1 cellular context compared by ENCODE assay signal in the genomic region with DNA sequence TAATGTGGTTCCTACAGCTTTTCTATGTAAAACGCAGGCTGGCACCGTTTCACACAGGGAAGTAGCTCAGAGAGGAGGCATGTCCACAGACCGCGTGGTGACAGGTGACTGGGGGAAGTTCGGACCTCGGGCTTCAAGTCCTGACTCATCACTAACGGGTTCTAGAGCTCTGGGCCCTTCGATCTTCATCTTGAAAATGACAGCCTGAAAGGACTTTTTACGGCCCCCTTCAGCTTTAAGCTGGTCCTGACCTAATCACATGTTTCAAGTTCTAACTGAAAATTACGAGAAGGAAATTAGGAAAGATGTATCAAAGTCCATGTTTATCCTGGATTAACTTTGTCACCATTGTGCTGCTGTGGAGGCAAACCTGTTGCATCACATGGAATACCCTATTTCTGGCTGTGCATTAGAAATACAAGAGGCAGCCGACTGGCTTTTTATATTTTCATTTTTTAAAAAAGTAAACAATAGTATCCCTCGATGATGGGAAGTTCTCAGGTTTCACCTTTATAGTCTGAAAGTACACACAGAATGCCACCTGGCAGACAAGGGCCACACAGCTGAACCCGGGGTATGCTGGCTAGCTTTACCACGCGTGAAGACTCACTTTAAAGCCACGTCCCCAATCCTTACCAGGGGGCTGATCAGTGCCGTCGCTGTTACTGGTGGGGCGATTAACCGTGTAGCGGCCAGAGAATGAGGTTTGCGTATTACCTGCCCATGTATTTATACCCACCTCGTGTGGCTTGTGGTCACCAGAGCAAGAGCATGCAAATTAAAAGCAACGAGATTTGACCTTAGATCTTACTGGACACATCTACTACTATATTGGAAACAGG.
A peak's percentile ranks its signal among the peaks of the same experiment; 100 is the strongest.
TF ChIP-seq lines count a peak whose summit lies in the region.

No MANE protein-coding gene starts in this region.

TF ChIP-seq in HepG2, 621 proteins besides CTCF, POLR2A, EP300 and RAD21 (continued from another document and continues in another):
- TF ChIP-seq ZNF891 (CRISPR knock-in tag; IDR thresholded peaks at IDR 0.05) (no peak), SOX6 (IDR thresholded peaks at IDR 0.05) (no peak), SOX6 (CRISPR knock-in tag; IDR thresholded peaks at IDR 0.05) (peak; percentile 95), NFKBIZ (CRISPR knock-in tag; IDR thresholded peaks at IDR 0.05) (peak; percentile 96), ZZZ3 (CRISPR knock-in tag; IDR thresholded peaks at IDR 0.05; ENCODE audit: borderline replicate concordance) (no peak), RFXAP (CRISPR knock-in tag; IDR thresholded peaks at IDR 0.05; ENCODE audit: borderline replicate concordance) (peak; percentile 46; the same call in 1 of the 2 replicates), ZNF224 (CRISPR knock-in tag; IDR thresholded peaks at IDR 0.05) (no peak), YEATS2 (CRISPR knock-in tag; IDR thresholded peaks at IDR 0.05; ENCODE audit: borderline replicate concordance) (peak; percentile 54; the same call in 1 of the 2 replicates), MIXL1 (CRISPR knock-in tag; IDR thresholded peaks at IDR 0.05) (peak; percentile 97), KDM4B (CRISPR knock-in tag; IDR thresholded peaks at IDR 0.05) (peak; percentile 88), RARA (CRISPR knock-in tag; IDR thresholded peaks at IDR 0.05) (peak; percentile 93), ZC3H4 (CRISPR knock-in tag; IDR thresholded peaks at IDR 0.05; ENCODE audit: borderline replicate concordance) (peak; percentile 91; the same call in 1 of the 2 replicates), GABPB1 (CRISPR knock-in tag; IDR thresholded peaks at IDR 0.05) (no peak), HOXD1 (CRISPR knock-in tag; IDR thresholded peaks at IDR 0.05) (peak; percentile 78; the same call in 1 of the 2 replicates), E2F5 (CRISPR knock-in tag; conservative IDR thresholded peaks at IDR 0.05) (no peak), ZSCAN21 (CRISPR knock-in tag; IDR thresholded peaks at IDR 0.05; ENCODE audit: borderline replicate concordance) (peak; percentile 41; the same call in 1 of the 2 replicates), ZNF678 (CRISPR knock-in tag; IDR thresholded peaks at IDR 0.05) (no peak), PHF5A (CRISPR knock-in tag; IDR thresholded peaks at IDR 0.05; ENCODE audit: low read depth, unreplicated experiment) (peak; percentile 31), ZNF570 (CRISPR knock-in tag; IDR thresholded peaks at IDR 0.05; ENCODE audit: borderline replicate concordance) (no peak), KLF11 (CRISPR knock-in tag; IDR thresholded peaks at IDR 0.05) (peak; percentile 67; the same call in 1 of the 2 replicates), ZBTB46 (CRISPR knock-in tag; IDR thresholded peaks at IDR 0.05; ENCODE audit: borderline replicate concordance) (no peak), ZNF484 (CRISPR knock-in tag; IDR thresholded peaks at IDR 0.05; ENCODE audit: borderline replicate concordance, low read depth) (no peak), ELF1 (CRISPR knock-in tag; IDR thresholded peaks at IDR 0.05) (no peak), ZMAT3 (CRISPR knock-in tag; conservative IDR thresholded peaks at IDR 0.05) (0 out of 2 replicates have a peak, but pooled peaks have one; percentile 62), ZNF121 (CRISPR knock-in tag; IDR thresholded peaks at IDR 0.05) (no peak; the same call in 1 of the 2 replicates), BRCA1 (CRISPR knock-in tag; IDR thresholded peaks at IDR 0.05) (no peak; the same call in 1 of the 2 replicates), UBTF (CRISPR knock-in tag; IDR thresholded peaks at IDR 0.05) (no peak; the same call in 1 of the 2 replicates), SSRP1 (CRISPR knock-in tag; IDR thresholded peaks at IDR 0.05) (0 out of 2 replicates have a peak, but pooled peaks have one; percentile 36), ZEB1 (IDR thresholded peaks at IDR 0.05; ENCODE audit: insufficient replicate concordance, low read depth) (peak; percentile 85), NFKB2 (CRISPR knock-in tag; IDR thresholded peaks at IDR 0.05; ENCODE audit: borderline replicate concordance) (no peak), HOXA9 (CRISPR knock-in tag; IDR thresholded peaks at IDR 0.05; ENCODE audit: borderline replicate concordance) (no peak), LRRFIP1 (CRISPR knock-in tag; conservative IDR thresholded peaks at IDR 0.05) (no peak), ATRX (CRISPR knock-in tag; IDR thresholded peaks at IDR 0.05; ENCODE audit: borderline replicate concordance) (no peak), ZNF672 (CRISPR knock-in tag; IDR thresholded peaks at IDR 0.05) (no peak)
- TF ChIP-seq, protein P1, sequence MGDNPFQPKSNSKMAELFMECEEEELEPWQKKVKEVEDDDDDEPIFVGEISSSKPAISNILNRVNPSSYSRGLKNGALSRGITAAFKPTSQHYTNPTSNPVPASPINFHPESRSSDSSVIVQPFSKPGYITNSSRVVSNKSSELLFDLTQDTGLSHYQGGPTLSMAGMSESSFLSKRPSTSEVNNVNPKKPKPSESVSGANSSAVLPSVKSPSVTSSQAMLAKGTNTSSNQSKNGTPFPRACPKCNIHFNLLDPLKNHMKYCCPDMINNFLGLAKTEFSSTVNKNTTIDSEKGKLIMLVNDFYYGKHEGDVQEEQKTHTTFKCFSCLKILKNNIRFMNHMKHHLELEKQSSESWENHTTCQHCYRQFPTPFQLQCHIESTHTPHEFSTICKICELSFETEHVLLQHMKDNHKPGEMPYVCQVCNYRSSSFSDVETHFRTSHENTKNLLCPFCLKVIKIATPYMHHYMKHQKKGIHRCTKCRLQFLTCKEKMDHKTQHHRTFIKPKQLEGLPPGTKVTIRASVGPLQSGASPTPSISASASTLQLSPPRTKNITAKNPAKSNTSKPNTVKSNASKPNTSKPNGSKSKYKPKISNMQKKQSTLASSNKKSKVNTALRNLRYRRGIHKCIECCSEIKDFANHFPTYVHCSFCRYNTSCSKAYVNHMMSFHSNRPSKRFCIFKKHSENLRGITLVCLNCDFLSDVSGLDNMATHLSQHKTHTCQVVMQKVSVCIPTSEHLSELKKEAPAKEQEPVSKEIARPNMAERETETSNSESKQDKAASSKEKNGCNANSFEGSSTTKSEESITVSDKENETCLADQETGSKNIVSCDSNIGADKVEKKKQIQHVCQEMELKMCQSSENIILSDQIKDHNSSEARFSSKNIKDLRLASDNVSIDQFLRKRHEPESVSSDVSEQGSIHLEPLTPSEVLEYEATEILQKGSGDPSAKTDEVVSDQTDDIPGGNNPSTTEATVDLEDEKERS (CRISPR knock-in tag; IDR thresholded peaks at IDR 0.05) = no peak
- TF ChIP-seq, protein P2, sequence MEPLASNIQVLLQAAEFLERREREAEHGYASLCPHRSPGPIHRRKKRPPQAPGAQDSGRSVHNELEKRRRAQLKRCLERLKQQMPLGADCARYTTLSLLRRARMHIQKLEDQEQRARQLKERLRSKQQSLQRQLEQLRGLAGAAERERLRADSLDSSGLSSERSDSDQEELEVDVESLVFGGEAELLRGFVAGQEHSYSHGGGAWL (CRISPR knock-in tag; IDR thresholded peaks at IDR 0.05) = no peak
- TF ChIP-seq, protein P3, sequence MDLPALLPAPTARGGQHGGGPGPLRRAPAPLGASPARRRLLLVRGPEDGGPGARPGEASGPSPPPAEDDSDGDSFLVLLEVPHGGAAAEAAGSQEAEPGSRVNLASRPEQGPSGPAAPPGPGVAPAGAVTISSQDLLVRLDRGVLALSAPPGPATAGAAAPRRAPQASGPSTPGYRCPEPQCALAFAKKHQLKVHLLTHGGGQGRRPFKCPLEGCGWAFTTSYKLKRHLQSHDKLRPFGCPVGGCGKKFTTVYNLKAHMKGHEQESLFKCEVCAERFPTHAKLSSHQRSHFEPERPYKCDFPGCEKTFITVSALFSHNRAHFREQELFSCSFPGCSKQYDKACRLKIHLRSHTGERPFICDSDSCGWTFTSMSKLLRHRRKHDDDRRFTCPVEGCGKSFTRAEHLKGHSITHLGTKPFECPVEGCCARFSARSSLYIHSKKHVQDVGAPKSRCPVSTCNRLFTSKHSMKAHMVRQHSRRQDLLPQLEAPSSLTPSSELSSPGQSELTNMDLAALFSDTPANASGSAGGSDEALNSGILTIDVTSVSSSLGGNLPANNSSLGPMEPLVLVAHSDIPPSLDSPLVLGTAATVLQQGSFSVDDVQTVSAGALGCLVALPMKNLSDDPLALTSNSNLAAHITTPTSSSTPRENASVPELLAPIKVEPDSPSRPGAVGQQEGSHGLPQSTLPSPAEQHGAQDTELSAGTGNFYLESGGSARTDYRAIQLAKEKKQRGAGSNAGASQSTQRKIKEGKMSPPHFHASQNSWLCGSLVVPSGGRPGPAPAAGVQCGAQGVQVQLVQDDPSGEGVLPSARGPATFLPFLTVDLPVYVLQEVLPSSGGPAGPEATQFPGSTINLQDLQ (CRISPR knock-in tag; IDR thresholded peaks at IDR 0.05) = peak; percentile 86; the same call in 1 of the 2 replicates
- TF ChIP-seq, protein P4, sequence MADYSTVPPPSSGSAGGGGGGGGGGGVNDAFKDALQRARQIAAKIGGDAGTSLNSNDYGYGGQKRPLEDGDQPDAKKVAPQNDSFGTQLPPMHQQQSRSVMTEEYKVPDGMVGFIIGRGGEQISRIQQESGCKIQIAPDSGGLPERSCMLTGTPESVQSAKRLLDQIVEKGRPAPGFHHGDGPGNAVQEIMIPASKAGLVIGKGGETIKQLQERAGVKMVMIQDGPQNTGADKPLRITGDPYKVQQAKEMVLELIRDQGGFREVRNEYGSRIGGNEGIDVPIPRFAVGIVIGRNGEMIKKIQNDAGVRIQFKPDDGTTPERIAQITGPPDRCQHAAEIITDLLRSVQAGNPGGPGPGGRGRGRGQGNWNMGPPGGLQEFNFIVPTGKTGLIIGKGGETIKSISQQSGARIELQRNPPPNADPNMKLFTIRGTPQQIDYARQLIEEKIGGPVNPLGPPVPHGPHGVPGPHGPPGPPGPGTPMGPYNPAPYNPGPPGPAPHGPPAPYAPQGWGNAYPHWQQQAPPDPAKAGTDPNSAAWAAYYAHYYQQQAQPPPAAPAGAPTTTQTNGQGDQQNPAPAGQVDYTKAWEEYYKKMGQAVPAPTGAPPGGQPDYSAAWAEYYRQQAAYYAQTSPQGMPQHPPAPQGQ (CRISPR knock-in tag; IDR thresholded peaks at IDR 0.05; ENCODE audit: borderline replicate concordance) = no peak
- TF ChIP-seq, protein P5, sequence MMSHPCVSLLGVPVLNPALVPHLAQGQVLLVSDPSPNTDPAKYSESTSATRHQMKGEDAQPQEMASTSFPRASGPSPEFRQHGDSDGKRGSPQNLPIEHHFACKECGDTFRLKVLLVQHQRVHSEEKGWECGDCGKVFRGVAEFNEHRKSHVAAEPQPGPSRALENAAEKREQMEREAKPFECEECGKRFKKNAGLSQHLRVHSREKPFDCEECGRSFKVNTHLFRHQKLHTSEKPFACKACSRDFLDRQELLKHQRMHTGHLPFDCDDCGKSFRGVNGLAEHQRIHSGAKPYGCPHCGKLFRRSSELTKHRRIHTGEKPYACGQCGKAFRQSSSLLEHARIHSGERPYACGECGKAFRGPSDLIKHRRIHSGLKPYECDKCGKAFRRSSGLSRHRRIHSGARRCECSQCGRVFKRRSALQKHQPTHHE (CRISPR knock-in tag; IDR thresholded peaks at IDR 0.05; ENCODE audit: borderline replicate concordance) = no peak
